1 cellular context compared by ENCODE assay signal in genomic region chr9:109336409-109336808, GRCh38.
TF ChIP-seq lines count a peak whose summit lies in the region.

No MANE protein-coding gene starts in this region.

TF ChIP-seq in HepG2, 621 proteins besides CTCF, POLR2A, EP300 and RAD21:
- TF ChIP-seq, protein P1, sequence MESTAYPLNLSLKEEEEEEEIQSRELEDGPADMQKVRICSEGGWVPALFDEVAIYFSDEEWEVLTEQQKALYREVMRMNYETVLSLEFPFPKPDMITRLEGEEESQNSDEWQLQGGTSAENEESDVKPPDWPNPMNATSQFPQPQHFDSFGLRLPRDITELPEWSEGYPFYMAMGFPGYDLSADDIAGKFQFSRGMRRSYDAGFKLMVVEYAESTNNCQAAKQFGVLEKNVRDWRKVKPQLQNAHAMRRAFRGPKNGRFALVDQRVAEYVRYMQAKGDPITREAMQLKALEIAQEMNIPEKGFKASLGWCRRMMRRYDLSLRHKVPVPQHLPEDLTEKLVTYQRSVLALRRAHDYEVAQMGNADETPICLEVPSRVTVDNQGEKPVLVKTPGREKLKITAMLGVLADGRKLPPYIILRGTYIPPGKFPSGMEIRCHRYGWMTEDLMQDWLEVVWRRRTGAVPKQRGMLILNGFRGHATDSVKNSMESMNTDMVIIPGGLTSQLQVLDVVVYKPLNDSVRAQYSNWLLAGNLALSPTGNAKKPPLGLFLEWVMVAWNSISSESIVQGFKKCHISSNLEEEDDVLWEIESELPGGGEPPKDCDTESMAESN (CRISPR knock-in tag; conservative IDR thresholded peaks at IDR 0.05): no peak
- TF ChIP-seq ZMAT3 (CRISPR knock-in tag; conservative IDR thresholded peaks at IDR 0.05) (no peak), CREBL2 (CRISPR knock-in tag; IDR thresholded peaks at IDR 0.05; ENCODE audit: borderline replicate concordance) (no peak), NFYB (CRISPR knock-in tag; IDR thresholded peaks at IDR 0.05) (peak; percentile 66), ELF3 (CRISPR knock-in tag; IDR thresholded peaks at IDR 0.05) (no peak), ZNF674 (CRISPR knock-in tag; IDR thresholded peaks at IDR 0.05; ENCODE audit: low read depth) (no peak)
- TF ChIP-seq, protein P2, sequence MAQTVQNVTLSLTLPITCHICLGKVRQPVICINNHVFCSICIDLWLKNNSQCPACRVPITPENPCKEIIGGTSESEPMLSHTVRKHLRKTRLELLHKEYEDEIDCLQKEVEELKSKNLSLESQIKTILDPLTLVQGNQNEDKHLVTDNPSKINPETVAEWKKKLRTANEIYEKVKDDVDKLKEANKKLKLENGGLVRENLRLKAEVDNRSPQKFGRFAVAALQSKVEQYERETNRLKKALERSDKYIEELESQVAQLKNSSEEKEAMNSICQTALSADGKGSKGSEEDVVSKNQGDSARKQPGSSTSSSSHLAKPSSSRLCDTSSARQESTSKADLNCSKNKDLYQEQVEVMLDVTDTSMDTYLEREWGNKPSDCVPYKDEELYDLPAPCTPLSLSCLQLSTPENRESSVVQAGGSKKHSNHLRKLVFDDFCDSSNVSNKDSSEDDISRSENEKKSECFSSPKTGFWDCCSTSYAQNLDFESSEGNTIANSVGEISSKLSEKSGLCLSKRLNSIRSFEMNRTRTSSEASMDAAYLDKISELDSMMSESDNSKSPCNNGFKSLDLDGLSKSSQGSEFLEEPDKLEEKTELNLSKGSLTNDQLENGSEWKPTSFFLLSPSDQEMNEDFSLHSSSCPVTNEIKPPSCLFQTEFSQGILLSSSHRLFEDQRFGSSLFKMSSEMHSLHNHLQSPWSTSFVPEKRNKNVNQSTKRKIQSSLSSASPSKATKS (CRISPR knock-in tag; IDR thresholded peaks at IDR 0.05): no peak
